26 cellular contexts compared by ENCODE assay signal in the genomic region with DNA sequence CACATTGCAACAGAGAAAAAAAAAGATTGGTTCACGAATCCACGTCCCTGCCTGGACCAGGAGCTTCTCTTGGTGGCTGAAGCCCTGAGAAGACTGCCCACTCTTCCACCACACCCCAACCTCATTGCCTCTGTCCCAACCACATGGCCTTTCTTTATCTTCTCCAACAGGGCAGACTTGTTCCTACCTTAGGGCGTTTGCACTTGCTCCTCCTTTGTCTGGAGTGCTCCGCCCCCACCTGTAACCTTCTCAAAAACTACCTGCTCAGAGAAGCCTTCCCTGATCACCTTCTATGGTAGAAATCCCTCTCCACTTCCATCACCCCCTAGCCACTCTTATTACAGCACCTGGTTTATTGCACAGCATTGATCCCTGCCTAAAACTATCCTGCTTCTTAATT.
DNase-seq lines count a peak whose midpoint lies in the region; FAIRE-seq and TF ChIP-seq lines count a peak whose summit lies in the region.
"Had no signal": no experiment of that assay in that cellular context is flagged by ENCODE, and none has a peak within 500 bp of the region (broad histone marks: within the 10 kb centered on the region; RNA-seq: fewer than 3 reads in every experiment).

No MANE protein-coding gene starts in this region.

- FAIRE-seq in astrocyte (lab: Jason Lieb, UNC) = no peak
- FAIRE-seq: G401.6, islet of Langerhans had no signal

- H3K4me2 ChIP-seq in BLaER1 (peak overlapping the region; percentile 87), astrocyte (ENCODE audit: low read length) (no peak overlapping the region)

- H3K27ac Mint-ChIP-seq in T-helper 1 cell treated with Interleukin-12 subunit alpha and Interleukin-12 subunit beta and Interleukin-4 antibody, amounts not matched to agents 30 μg/mL and 1 μg/mL, for 36 hours = no peak overlapping the region
- H3K27ac Mint-ChIP-seq in astrocyte (ENCODE audit: unreplicated experiment) = peak overlapping the region; percentile 69
- H3K27ac Mint-ChIP-seq in neural crest cell (ENCODE audit: unreplicated experiment) = peak overlapping the region; percentile 70
- H3K27ac Mint-ChIP-seq: activated CD4-positive, alpha-beta memory T cell treated with anti-CD3 and anti-CD28 coated beads, Interleukin-2, amount 10 ng/mL, durations not matched to agents 7 days and 5 days; effector memory CD8-positive, alpha-beta T cell; memory B cell had no signal

- H3K9me3 Mint-ChIP-seq in T-helper 1 cell treated with Interleukin-12 subunit alpha and Interleukin-12 subunit beta and Interleukin-4 antibody, amounts not matched to agents 30 μg/mL and 1 μg/mL, for 36 hours = no peaks in the 10 kb centered on the region
- H3K9me3 Mint-ChIP-seq in astrocyte (ENCODE audit: unreplicated experiment) (no peaks in the 10 kb centered on the region), neural crest cell (no peaks in the 10 kb centered on the region)
- H3K9me3 Mint-ChIP-seq: activated CD4-positive, alpha-beta memory T cell treated with anti-CD3 and anti-CD28 coated beads, Interleukin-2, amount 10 ng/mL, durations not matched to agents 7 days and 5 days; effector memory CD8-positive, alpha-beta T cell; memory B cell had no signal

- H4K20me1 ChIP-seq in BLaER1 (no peaks in the 10 kb centered on the region), astrocyte (ENCODE audit: insufficient read depth, low read length) (peaks cover 6% of the 10 kb centered on the region)

- TF ChIP-seq CTCF in astrocyte (IDR thresholded peaks at IDR 0.05; ENCODE audit: insufficient read depth, low read depth, low read length) (no peak), neural crest cell (conservative IDR thresholded peaks at IDR 0.05) (no peak)

- H3K27ac ChIP-seq in BLaER1 (peak overlapping the region; percentile 82), astrocyte (ENCODE audit: low read depth, low read length) (no peak overlapping the region)
- H3K27ac ChIP-seq in effector memory CD4-positive, alpha-beta T cell (ENCODE audit: insufficient read depth, low read length, poor library complexity, severe bottlenecking) = no peak overlapping the region
- H3K27ac ChIP-seq: 22Rv1, colonic mucosa, right lobe of liver had no signal

- H3K4me3 Mint-ChIP-seq in T-helper 1 cell treated with Interleukin-12 subunit alpha and Interleukin-12 subunit beta and Interleukin-4 antibody, amounts not matched to agents 30 μg/mL and 1 μg/mL, for 36 hours = peak overlapping the region; percentile 56
- H3K4me3 Mint-ChIP-seq in astrocyte (ENCODE audit: unreplicated experiment) (no peak overlapping the region), neural crest cell (no peak overlapping the region)
- H3K4me3 Mint-ChIP-seq: activated CD4-positive, alpha-beta memory T cell treated with anti-CD3 and anti-CD28 coated beads, Interleukin-2, amount 10 ng/mL, durations not matched to agents 7 days and 5 days; effector memory CD8-positive, alpha-beta T cell; memory B cell had no signal

- H3K4me1 Mint-ChIP-seq in T-helper 1 cell treated with Interleukin-12 subunit alpha and Interleukin-12 subunit beta and Interleukin-4 antibody, amounts not matched to agents 30 μg/mL and 1 μg/mL, for 36 hours (ENCODE audit: low read depth) = peaks cover 16% of the 10 kb centered on the region
- H3K4me1 Mint-ChIP-seq in astrocyte (ENCODE audit: low read depth, unreplicated experiment) (peaks cover 22% of the 10 kb centered on the region), neural crest cell (peaks cover 27% of the 10 kb centered on the region)
- H3K4me1 Mint-ChIP-seq: memory B cell had no signal

- no peak overlapping the region for H2AFZ ChIP-seq in astrocyte (ENCODE audit: low read depth, low read length)

- no peak for DNase-seq in T-helper 1 cell
- no peak for DNase-seq in astrocyte (ENCODE audit: low read depth)
- no peak for DNase-seq in neural crest cell (ENCODE audit: low read depth, low spot score)
- no peak for DNase-seq in effector memory CD4-positive, alpha-beta T cell
- DNase-seq in NCI-H146 treated with DMSO at 0.1 percent for 48 hours (lab: John Stamatoyannopoulos, UW; ENCODE audit: unreplicated experiment) = no peak
- no peak for DNase-seq in iPS-NIHi11 (ENCODE audit: low spot score)
- DNase-seq: activated CD4-positive, alpha-beta memory T cell treated with anti-CD3 and anti-CD28 coated beads, Interleukin-2, amount 10 ng/mL, durations not matched to agents 7 days and 5 days; activated naive CD4-positive, alpha-beta T cell treated with anti-CD3 and anti-CD28 coated beads, Interleukin-2, amount 50 U/mL, for 16 hours; amygdala; colonic mucosa; effector memory CD8-positive, alpha-beta T cell; erythroblast; NCI-H1694 treated with DMSO at 0.1 percent for 48 hours; NCI-H2171 treated with DMSO at 0.1 percent for 48 hours; NCI-H510A; right lobe of liver; spleen; stimulated activated CD4-positive, alpha-beta T cell treated with anti-CD3 and anti-CD28 coated beads, Interleukin-2, amount 100 ng/mL, for 24 hours; stimulated activated CD8-positive, alpha-beta memory T cell treated with anti-CD3 and anti-CD28 coated beads, Interleukin-4, amount 100 ng/mL, for 48 hours had no signal

- H3K27me3 Mint-ChIP-seq in T-helper 1 cell treated with Interleukin-12 subunit alpha and Interleukin-12 subunit beta and Interleukin-4 antibody, amounts not matched to agents 30 μg/mL and 1 μg/mL, for 36 hours (ENCODE audit: low read depth) = peaks cover 10% of the 10 kb centered on the region
- H3K27me3 Mint-ChIP-seq in astrocyte (ENCODE audit: low read depth, unreplicated experiment) = no peaks in the 10 kb centered on the region
- no peaks in the 10 kb centered on the region for H3K27me3 Mint-ChIP-seq in neural crest cell (ENCODE audit: low read depth)

- peaks cover 90% of the 10 kb centered on the region for H3K4me1 ChIP-seq in BLaER1
- peaks cover 55% of the 10 kb centered on the region for H3K4me1 ChIP-seq in astrocyte (ENCODE audit: insufficient read depth, low read length)
- H3K4me1 ChIP-seq in effector memory CD4-positive, alpha-beta T cell (ENCODE audit: control insufficient read depth, insufficient read depth, low read length, poor library complexity, severe bottlenecking) = no peaks in the 10 kb centered on the region
- H3K4me1 ChIP-seq: colonic mucosa, right lobe of liver had no signal

- peak overlapping the region; percentile 61; the same call in 1 of the 2 replicates for H3K9ac ChIP-seq in BLaER1
- no peak overlapping the region for H3K9ac ChIP-seq in astrocyte (ENCODE audit: low read length)

- H3K27me3 ChIP-seq in BLaER1 (no peaks in the 10 kb centered on the region), astrocyte (ENCODE audit: insufficient read depth, low read length) (no peaks in the 10 kb centered on the region)
- no peaks in the 10 kb centered on the region for H3K27me3 ChIP-seq in effector memory CD4-positive, alpha-beta T cell (replicated peaks; ENCODE audit: control insufficient read depth, insufficient read depth, low read length, poor library complexity, severe bottlenecking)
- H3K27me3 ChIP-seq: colonic mucosa, right lobe of liver, spleen, tibial nerve had no signal

- no peaks in the 10 kb centered on the region for H3K36me3 Mint-ChIP-seq in T-helper 1 cell treated with Interleukin-12 subunit alpha and Interleukin-12 subunit beta and Interleukin-4 antibody, amounts not matched to agents 30 μg/mL and 1 μg/mL, for 36 hours (ENCODE audit: low read depth)
- peaks cover 46% of the 10 kb centered on the region for H3K36me3 Mint-ChIP-seq in astrocyte (ENCODE audit: low read depth, unreplicated experiment)
- H3K36me3 Mint-ChIP-seq in neural crest cell (ENCODE audit: low read depth) = no peaks in the 10 kb centered on the region
- H3K36me3 Mint-ChIP-seq: memory B cell had no signal

- H3K36me3 ChIP-seq in BLaER1 = no peaks in the 10 kb centered on the region
- no peaks in the 10 kb centered on the region for H3K36me3 ChIP-seq in astrocyte (ENCODE audit: insufficient read depth, low read length)
- no peaks in the 10 kb centered on the region for H3K36me3 ChIP-seq in effector memory CD4-positive, alpha-beta T cell (ENCODE audit: control insufficient read depth, insufficient read depth, low read length)
- H3K36me3 ChIP-seq: colonic mucosa, right lobe of liver, spleen, tibial nerve had no signal

- no peaks in the 10 kb centered on the region for H3K79me2 ChIP-seq in astrocyte (ENCODE audit: insufficient read depth, low read length)

- no peaks in the 10 kb centered on the region for H3K9me3 ChIP-seq in BLaER1
- no peaks in the 10 kb centered on the region for H3K9me3 ChIP-seq in astrocyte (ENCODE audit: insufficient read depth, low read depth, low read length)
- no peaks in the 10 kb centered on the region for H3K9me3 ChIP-seq in effector memory CD4-positive, alpha-beta T cell (ENCODE audit: control insufficient read depth, low read length)
- H3K9me3 ChIP-seq: colonic mucosa, right lobe of liver, spleen, tibial nerve had no signal

- no peak overlapping the region for H3K4me3 ChIP-seq in BLaER1
- H3K4me3 ChIP-seq in astrocyte (ENCODE audit: insufficient read depth, low read depth, low read length) = no peak overlapping the region
- H3K4me3 ChIP-seq in effector memory CD4-positive, alpha-beta T cell (ENCODE audit: insufficient read depth, low read depth, low read length, poor library complexity, severe bottlenecking) = no peak overlapping the region
- H3K4me3 ChIP-seq: colonic mucosa, right lobe of liver, spleen, tibial nerve had no signal
